In the genomic region with DNA sequence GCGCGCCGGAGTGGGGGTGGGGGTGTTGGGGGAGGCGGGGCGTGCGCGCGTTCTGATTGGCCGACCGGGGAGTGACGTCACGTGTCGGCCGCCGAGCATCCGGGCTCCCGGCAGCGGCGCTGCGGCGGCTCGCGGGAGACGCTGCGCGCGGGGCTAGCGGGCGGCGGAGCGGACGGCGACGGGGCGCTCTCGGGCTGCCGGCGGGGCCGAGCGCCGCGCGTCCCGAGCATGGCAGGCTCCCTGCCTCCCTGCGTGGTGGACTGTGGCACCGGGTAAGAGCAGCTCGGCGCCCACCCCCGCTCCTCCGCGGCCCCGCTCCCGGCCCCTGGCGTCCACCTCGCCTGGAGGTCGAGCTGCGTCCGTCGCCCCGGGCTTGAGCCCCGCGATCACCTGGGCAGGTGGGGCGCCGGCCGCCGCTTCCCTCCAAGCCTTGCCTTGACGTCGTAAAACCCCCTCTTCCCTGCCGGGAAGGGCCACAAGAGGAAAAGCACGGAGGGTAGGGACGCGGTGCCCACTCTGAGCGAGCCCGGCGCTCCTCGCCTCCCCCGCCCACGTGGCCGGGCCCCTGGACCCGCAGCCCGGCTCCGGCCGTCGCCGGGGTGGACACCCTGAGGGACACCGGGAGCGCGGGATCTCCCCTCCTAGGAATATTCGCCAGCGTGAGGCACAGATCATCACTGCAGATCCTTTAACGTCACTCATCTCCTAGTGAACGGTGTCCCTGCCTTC, we compare ENCODE assay signal across 1 cellular context.
TF ChIP-seq lines count a peak whose summit lies in the region.

A gene (plus strand): TSS at position 98 of the 729 bp plus-strand sequence. CDS start 131 bp downstream, at position 229.

TF ChIP-seq in HepG2, 621 proteins besides CTCF, POLR2A, EP300 and RAD21 (continued from another document and continues in another):
- no peak; the same call in none of the 2 replicates for TF ChIP-seq ZSCAN21 (CRISPR knock-in tag; IDR thresholded peaks at IDR 0.05; ENCODE audit: borderline replicate concordance)
- TF ChIP-seq, protein P1, sequence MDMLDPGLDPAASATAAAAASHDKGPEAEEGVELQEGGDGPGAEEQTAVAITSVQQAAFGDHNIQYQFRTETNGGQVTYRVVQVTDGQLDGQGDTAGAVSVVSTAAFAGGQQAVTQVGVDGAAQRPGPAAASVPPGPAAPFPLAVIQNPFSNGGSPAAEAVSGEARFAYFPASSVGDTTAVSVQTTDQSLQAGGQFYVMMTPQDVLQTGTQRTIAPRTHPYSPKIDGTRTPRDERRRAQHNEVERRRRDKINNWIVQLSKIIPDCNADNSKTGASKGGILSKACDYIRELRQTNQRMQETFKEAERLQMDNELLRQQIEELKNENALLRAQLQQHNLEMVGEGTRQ (IDR thresholded peaks at IDR 0.05; ENCODE audit: low read depth, low read length), result no peak
- TF ChIP-seq, protein P1 (CRISPR knock-in tag; IDR thresholded peaks at IDR 0.05; ENCODE audit: borderline replicate concordance), result peak; percentile 37; the same call in 1 of the 2 replicates
- TF ChIP-seq ZNF615 (CRISPR knock-in tag; IDR thresholded peaks at IDR 0.05; ENCODE audit: borderline replicate concordance), result no peak
- 0 out of 2 replicates have a peak, but pooled peaks have one; percentile 31 for TF ChIP-seq SAFB2 (CRISPR knock-in tag; IDR thresholded peaks at IDR 0.05; ENCODE audit: borderline replicate concordance, low read depth)
- TF ChIP-seq, protein P2, sequence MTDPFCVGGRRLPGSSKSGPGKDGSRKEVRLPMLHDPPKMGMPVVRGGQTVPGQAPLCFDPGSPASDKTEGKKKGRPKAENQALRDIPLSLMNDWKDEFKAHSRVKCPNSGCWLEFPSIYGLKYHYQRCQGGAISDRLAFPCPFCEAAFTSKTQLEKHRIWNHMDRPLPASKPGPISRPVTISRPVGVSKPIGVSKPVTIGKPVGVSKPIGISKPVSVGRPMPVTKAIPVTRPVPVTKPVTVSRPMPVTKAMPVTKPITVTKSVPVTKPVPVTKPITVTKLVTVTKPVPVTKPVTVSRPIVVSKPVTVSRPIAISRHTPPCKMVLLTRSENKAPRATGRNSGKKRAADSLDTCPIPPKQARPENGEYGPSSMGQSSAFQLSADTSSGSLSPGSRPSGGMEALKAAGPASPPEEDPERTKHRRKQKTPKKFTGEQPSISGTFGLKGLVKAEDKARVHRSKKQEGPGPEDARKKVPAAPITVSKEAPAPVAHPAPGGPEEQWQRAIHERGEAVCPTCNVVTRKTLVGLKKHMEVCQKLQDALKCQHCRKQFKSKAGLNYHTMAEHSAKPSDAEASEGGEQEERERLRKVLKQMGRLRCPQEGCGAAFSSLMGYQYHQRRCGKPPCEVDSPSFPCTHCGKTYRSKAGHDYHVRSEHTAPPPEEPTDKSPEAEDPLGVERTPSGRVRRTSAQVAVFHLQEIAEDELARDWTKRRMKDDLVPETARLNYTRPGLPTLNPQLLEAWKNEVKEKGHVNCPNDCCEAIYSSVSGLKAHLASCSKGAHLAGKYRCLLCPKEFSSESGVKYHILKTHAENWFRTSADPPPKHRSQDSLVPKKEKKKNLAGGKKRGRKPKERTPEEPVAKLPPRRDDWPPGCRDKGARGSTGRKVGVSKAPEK (CRISPR knock-in tag; IDR thresholded peaks at IDR 0.05; ENCODE audit: borderline replicate concordance), result no peak
- peak; percentile 56; the same call in 1 of the 2 replicates for TF ChIP-seq ZNF501 (CRISPR knock-in tag; IDR thresholded peaks at IDR 0.05)
- no peak for TF ChIP-seq XBP1 (CRISPR knock-in tag; IDR thresholded peaks at IDR 0.05)
- TF ChIP-seq ZKSCAN5 (CRISPR knock-in tag; IDR thresholded peaks at IDR 0.05), result no peak
- peak; percentile 59; the same call in 1 of the 2 replicates for TF ChIP-seq ZNF441 (CRISPR knock-in tag; IDR thresholded peaks at IDR 0.05; ENCODE audit: borderline replicate concordance)
- TF ChIP-seq, protein P3, sequence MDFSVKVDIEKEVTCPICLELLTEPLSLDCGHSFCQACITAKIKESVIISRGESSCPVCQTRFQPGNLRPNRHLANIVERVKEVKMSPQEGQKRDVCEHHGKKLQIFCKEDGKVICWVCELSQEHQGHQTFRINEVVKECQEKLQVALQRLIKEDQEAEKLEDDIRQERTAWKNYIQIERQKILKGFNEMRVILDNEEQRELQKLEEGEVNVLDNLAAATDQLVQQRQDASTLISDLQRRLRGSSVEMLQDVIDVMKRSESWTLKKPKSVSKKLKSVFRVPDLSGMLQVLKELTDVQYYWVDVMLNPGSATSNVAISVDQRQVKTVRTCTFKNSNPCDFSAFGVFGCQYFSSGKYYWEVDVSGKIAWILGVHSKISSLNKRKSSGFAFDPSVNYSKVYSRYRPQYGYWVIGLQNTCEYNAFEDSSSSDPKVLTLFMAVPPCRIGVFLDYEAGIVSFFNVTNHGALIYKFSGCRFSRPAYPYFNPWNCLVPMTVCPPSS (IDR thresholded peaks at IDR 0.05), result no peak
- TF ChIP-seq ZNF160 (CRISPR knock-in tag; IDR thresholded peaks at IDR 0.05), result no peak
- TF ChIP-seq, protein P4, sequence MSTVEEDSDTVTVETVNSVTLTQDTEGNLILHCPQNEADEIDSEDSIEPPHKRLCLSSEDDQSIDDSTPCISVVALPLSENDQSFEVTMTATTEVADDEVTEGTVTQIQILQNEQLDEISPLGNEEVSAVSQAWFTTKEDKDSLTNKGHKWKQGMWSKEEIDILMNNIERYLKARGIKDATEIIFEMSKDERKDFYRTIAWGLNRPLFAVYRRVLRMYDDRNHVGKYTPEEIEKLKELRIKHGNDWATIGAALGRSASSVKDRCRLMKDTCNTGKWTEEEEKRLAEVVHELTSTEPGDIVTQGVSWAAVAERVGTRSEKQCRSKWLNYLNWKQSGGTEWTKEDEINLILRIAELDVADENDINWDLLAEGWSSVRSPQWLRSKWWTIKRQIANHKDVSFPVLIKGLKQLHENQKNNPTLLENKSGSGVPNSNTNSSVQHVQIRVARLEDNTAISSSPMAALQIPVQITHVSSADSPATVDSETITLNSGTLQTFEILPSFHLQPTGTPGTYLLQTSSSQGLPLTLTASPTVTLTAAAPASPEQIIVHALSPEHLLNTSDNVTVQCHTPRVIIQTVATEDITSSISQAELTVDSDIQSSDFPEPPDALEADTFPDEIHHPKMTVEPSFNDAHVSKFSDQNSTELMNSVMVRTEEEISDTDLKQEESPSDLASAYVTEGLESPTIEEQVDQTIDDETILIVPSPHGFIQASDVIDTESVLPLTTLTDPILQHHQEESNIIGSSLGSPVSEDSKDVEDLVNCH (CRISPR knock-in tag; IDR thresholded peaks at IDR 0.05), result no peak
- TF ChIP-seq, protein P5, sequence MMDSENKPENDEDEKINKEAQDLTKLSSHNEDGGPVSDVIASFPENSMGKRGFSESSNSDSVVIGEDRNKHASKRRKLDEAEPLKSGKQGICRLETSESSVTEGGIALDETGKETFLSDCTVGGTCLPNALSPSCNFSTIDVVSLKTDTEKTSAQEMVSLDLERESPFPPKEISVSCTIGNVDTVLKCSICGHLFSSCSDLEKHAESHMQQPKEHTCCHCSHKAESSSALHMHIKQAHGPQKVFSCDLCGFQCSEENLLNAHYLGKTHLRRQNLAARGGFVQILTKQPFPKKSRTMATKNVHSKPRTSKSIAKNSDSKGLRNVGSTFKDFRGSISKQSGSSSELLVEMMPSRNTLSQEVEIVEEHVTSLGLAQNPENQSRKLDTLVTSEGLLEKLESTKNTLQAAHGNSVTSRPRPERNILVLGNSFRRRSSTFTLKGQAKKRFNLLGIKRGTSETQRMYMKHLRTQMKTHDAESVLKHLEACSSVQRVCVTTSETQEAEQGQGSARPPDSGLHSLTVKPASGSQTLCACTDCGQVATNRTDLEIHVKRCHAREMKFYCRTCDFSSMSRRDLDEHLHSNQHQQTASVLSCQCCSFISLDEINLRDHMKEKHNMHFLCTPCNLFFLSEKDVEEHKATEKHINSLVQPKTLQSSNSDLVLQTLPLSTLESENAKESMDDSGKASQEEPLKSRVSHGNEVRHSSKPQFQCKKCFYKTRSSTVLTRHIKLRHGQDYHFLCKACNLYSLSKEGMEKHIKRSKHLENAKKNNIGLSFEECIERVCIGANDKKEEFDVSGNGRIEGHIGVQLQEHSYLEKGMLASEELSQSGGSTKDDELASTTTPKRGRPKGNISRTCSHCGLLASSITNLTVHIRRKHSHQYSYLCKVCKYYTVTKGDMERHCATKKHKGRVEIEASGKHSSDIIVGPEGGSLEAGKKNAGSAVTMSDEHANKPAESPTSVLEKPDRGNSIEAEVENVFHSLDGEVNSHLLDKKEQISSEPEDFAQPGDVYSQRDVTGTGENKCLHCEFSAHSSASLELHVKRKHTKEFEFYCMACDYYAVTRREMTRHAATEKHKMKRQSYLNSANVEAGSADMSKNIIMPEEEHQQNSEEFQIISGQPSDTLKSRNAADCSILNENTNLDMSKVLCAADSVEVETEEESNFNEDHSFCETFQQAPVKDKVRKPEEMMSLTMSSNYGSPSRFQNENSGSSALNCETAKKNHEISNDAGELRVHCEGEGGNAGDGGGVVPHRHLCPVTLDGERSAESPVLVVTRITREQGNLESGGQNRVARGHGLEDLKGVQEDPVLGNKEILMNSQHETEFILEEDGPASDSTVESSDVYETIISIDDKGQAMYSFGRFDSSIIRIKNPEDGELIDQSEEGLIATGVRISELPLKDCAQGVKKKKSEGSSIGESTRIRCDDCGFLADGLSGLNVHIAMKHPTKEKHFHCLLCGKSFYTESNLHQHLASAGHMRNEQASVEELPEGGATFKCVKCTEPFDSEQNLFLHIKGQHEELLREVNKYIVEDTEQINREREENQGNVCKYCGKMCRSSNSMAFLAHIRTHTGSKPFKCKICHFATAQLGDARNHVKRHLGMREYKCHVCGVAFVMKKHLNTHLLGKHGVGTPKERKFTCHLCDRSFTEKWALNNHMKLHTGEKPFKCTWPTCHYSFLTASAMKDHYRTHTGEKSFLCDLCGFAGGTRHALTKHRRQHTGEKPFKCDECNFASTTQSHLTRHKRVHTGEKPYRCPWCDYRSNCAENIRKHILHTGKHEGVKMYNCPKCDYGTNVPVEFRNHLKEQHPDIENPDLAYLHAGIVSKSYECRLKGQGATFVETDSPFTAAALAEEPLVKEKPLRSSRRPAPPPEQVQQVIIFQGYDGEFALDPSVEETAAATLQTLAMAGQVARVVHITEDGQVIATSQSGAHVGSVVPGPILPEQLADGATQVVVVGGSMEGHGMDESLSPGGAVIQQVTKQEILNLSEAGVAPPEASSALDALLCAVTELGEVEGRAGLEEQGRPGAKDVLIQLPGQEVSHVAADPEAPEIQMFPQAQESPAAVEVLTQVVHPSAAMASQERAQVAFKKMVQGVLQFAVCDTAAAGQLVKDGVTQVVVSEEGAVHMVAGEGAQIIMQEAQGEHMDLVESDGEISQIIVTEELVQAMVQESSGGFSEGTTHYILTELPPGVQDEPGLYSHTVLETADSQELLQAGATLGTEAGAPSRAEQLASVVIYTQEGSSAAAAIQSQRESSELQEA (CRISPR knock-in tag; IDR thresholded peaks at IDR 0.05; ENCODE audit: not compliant biosample characterization), result peak; percentile 66
- 0 out of 2 replicates have a peak, but pooled peaks have one; percentile 17 for TF ChIP-seq GABPA (IDR thresholded peaks at IDR 0.05; ENCODE audit: low read depth, low read length)
- no peak for TF ChIP-seq GABPA (CRISPR knock-in tag; IDR thresholded peaks at IDR 0.05; ENCODE audit: low read depth)
- no peak for TF ChIP-seq ATF1 (CRISPR knock-in tag; IDR thresholded peaks at IDR 0.05)
- TF ChIP-seq ZNF747 (CRISPR knock-in tag; IDR thresholded peaks at IDR 0.05; ENCODE audit: borderline replicate concordance), result peak; percentile 12; the same call in 1 of the 2 replicates
- TF ChIP-seq ZBTB42 (CRISPR knock-in tag; IDR thresholded peaks at IDR 0.05), result 0 out of 2 replicates have a peak, but pooled peaks have one; percentile 39
- TF ChIP-seq, protein P6, sequence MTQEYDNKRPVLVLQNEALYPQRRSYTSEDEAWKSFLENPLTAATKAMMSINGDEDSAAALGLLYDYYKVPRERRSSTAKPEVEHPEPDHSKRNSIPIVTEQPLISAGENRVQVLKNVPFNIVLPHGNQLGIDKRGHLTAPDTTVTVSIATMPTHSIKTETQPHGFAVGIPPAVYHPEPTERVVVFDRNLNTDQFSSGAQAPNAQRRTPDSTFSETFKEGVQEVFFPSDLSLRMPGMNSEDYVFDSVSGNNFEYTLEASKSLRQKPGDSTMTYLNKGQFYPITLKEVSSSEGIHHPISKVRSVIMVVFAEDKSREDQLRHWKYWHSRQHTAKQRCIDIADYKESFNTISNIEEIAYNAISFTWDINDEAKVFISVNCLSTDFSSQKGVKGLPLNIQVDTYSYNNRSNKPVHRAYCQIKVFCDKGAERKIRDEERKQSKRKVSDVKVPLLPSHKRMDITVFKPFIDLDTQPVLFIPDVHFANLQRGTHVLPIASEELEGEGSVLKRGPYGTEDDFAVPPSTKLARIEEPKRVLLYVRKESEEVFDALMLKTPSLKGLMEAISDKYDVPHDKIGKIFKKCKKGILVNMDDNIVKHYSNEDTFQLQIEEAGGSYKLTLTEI (CRISPR knock-in tag; conservative IDR thresholded peaks at IDR 0.05), result no peak
- no peak for TF ChIP-seq FOXP1 (IDR thresholded peaks at IDR 0.05)
- no peak for TF ChIP-seq FOXP1 (CRISPR knock-in tag; IDR thresholded peaks at IDR 0.05)
- TF ChIP-seq, protein P7, sequence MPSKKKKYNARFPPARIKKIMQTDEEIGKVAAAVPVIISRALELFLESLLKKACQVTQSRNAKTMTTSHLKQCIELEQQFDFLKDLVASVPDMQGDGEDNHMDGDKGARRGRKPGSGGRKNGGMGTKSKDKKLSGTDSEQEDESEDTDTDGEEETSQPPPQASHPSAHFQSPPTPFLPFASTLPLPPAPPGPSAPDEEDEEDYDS (CRISPR knock-in tag; IDR thresholded peaks at IDR 0.05), result no peak
- TF ChIP-seq KAT8 (CRISPR knock-in tag; IDR thresholded peaks at IDR 0.05), result 0 out of 2 replicates have a peak, but pooled peaks have one; percentile 6
- TF ChIP-seq ZNF792 (CRISPR knock-in tag; IDR thresholded peaks at IDR 0.05), result no peak
- peak; percentile 40 for TF ChIP-seq HNRNPK (IDR thresholded peaks at IDR 0.05; ENCODE audit: low read depth, low read length, poor library complexity, severe bottlenecking)
- TF ChIP-seq, protein P8, sequence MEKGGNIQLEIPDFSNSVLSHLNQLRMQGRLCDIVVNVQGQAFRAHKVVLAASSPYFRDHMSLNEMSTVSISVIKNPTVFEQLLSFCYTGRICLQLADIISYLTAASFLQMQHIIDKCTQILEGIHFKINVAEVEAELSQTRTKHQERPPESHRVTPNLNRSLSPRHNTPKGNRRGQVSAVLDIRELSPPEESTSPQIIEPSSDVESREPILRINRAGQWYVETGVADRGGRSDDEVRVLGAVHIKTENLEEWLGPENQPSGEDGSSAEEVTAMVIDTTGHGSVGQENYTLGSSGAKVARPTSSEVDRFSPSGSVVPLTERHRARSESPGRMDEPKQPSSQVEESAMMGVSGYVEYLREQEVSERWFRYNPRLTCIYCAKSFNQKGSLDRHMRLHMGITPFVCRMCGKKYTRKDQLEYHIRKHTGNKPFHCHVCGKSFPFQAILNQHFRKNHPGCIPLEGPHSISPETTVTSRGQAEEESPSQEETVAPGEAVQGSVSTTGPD (CRISPR knock-in tag; IDR thresholded peaks at IDR 0.05), result no peak
- TF ChIP-seq HMG20A (CRISPR knock-in tag; IDR thresholded peaks at IDR 0.05; ENCODE audit: borderline replicate concordance), result no peak
- no peak for TF ChIP-seq ZNF251 (CRISPR knock-in tag; IDR thresholded peaks at IDR 0.05)
- TF ChIP-seq SCMH1 (CRISPR knock-in tag; IDR thresholded peaks at IDR 0.05; ENCODE audit: borderline replicate concordance), result no peak
- no peak for TF ChIP-seq DR1 (CRISPR knock-in tag; IDR thresholded peaks at IDR 0.05)
- 0 out of 2 replicates have a peak, but pooled peaks have one; percentile 5 for TF ChIP-seq ELF1 (CRISPR knock-in tag; IDR thresholded peaks at IDR 0.05)
- peak; percentile 55; the same call in 1 of the 2 replicates for TF ChIP-seq YEATS4 (CRISPR knock-in tag; IDR thresholded peaks at IDR 0.05; ENCODE audit: borderline replicate concordance)
